In genomic region chr19:58395979-58396627, GRCh38 we compare ENCODE assay signal across 1 cellular context.
TF ChIP-seq lines count a peak whose summit lies in the region.

No MANE protein-coding gene starts in this region.

TF ChIP-seq in HepG2, 621 proteins besides CTCF, POLR2A, EP300 and RAD21:
- TF ChIP-seq LCORL (IDR thresholded peaks at IDR 0.05) (no peak), LCORL (CRISPR knock-in tag; IDR thresholded peaks at IDR 0.05) (no peak), DR1 (CRISPR knock-in tag; IDR thresholded peaks at IDR 0.05) (no peak), POLR2G (IDR thresholded peaks at IDR 0.05; ENCODE audit: low read depth, low read length) (peak; percentile 8; the same call in 1 of the 2 replicates), ETV5 (CRISPR knock-in tag; IDR thresholded peaks at IDR 0.05; ENCODE audit: borderline replicate concordance) (no peak), SP1 (IDR thresholded peaks at IDR 0.05) (no peak), SP1 (CRISPR knock-in tag; IDR thresholded peaks at IDR 0.05) (no peak), ZNF124 (CRISPR knock-in tag; IDR thresholded peaks at IDR 0.05) (no peak), SIX1 (CRISPR knock-in tag; IDR thresholded peaks at IDR 0.05; ENCODE audit: borderline replicate concordance) (no peak), RNF219 (CRISPR knock-in tag; IDR thresholded peaks at IDR 0.05) (no peak), ZNF207 (IDR thresholded peaks at IDR 0.05; ENCODE audit: borderline replicate concordance) (no peak), ZNF350 (CRISPR knock-in tag; IDR thresholded peaks at IDR 0.05; ENCODE audit: borderline replicate concordance, low read depth) (no peak), THAP11 (CRISPR knock-in tag; IDR thresholded peaks at IDR 0.05) (no peak), CAMTA2 (CRISPR knock-in tag; IDR thresholded peaks at IDR 0.05; ENCODE audit: borderline replicate concordance) (no peak), SUZ12 (IDR thresholded peaks at IDR 0.05; ENCODE audit: low read depth, low read length) (no peak), RFX5 (IDR thresholded peaks at IDR 0.05; ENCODE audit: low read depth, low read length) (no peak), ZBTB46 (CRISPR knock-in tag; IDR thresholded peaks at IDR 0.05; ENCODE audit: borderline replicate concordance) (no peak), CBFB (CRISPR knock-in tag; IDR thresholded peaks at IDR 0.05) (no peak), KAT8 (CRISPR knock-in tag; IDR thresholded peaks at IDR 0.05) (no peak), CHD2 (IDR thresholded peaks at IDR 0.05; ENCODE audit: low read depth, low read length) (0 out of 2 replicates have a peak, but pooled peaks have one; percentile 4), DMAP1 (CRISPR knock-in tag; IDR thresholded peaks at IDR 0.05) (no peak), GLMP (CRISPR knock-in tag; IDR thresholded peaks at IDR 0.05; ENCODE audit: borderline replicate concordance) (no peak), AGO2 (optimal IDR thresholded peaks at IDR 0.05; ENCODE audit: low read depth, low read length) (peak; percentile 40), CSRNP1 (CRISPR knock-in tag; IDR thresholded peaks at IDR 0.05) (no peak), ZNF782 (CRISPR knock-in tag; IDR thresholded peaks at IDR 0.05; ENCODE audit: borderline replicate concordance) (no peak), ZNF784 (CRISPR knock-in tag; IDR thresholded peaks at IDR 0.05; ENCODE audit: borderline replicate concordance) (no peak), NR0B2 (CRISPR knock-in tag; IDR thresholded peaks at IDR 0.05) (no peak), ZNF562 (CRISPR knock-in tag; IDR thresholded peaks at IDR 0.05; ENCODE audit: borderline replicate concordance) (no peak), ISX (CRISPR knock-in tag; conservative IDR thresholded peaks at IDR 0.05) (no peak), KDM5A (IDR thresholded peaks at IDR 0.05; ENCODE audit: borderline replicate concordance, low read length) (no peak), NR2F6 (IDR thresholded peaks at IDR 0.05) (no peak), NR2F6 (CRISPR knock-in tag; IDR thresholded peaks at IDR 0.05) (no peak), JUND (CRISPR knock-in tag; IDR thresholded peaks at IDR 0.05) (no peak), HMGXB4 (CRISPR knock-in tag; IDR thresholded peaks at IDR 0.05; ENCODE audit: borderline replicate concordance in 1 of 2, low read depth in 1 of 2) (no peak), CC2D1A (CRISPR knock-in tag; IDR thresholded peaks at IDR 0.05) (no peak), AGO1 (IDR thresholded peaks at IDR 0.05; ENCODE audit: low read depth, low read length, poor library complexity, severe bottlenecking) (peak; percentile 89), ZBTB33 (CRISPR knock-in tag; IDR thresholded peaks at IDR 0.05) (peak; percentile 13; the same call in 1 of the 2 replicates), FOXO4 (CRISPR knock-in tag; conservative IDR thresholded peaks at IDR 0.05) (no peak), MAF1 (CRISPR knock-in tag; IDR thresholded peaks at IDR 0.05; ENCODE audit: borderline replicate concordance) (no peak)
